In genomic region chr14:89493877-89494634, GRCh38 we compare ENCODE assay signal across 9 cellular contexts.
DNase-seq lines count a peak whose midpoint lies in the region; ATAC-seq and TF ChIP-seq lines count a peak whose summit lies in the region.
"Had no signal": no experiment of that assay in that cellular context is flagged by ENCODE, and none has a peak within 500 bp of the region (broad histone marks: within the 10 kb centered on the region; RNA-seq: fewer than 3 reads in every experiment).

No MANE protein-coding gene starts in this region.

- H3K18ac ChIP-seq in mesendoderm (ENCODE audit: low read length), result no peak overlapping the region

- peak overlapping the region; percentile 61 for H3K27ac ChIP-seq in subcutaneous abdominal adipose tissue (ENCODE audit: low read depth, low read length)
- H3K27ac ChIP-seq in mesendoderm (ENCODE audit: low read depth, low read length), result no peak overlapping the region
- H3K27ac ChIP-seq: neutrophil had no signal

- H2BK120ac ChIP-seq in mesendoderm (ENCODE audit: low read depth, low read length), result no peak overlapping the region

- H3K4me2 ChIP-seq in mesendoderm (ENCODE audit: low read length), result no peak overlapping the region

- H2AK5ac ChIP-seq in mesendoderm (ENCODE audit: low read length), result no peak overlapping the region

- CTCF ChIA-PET in WTC11 (lab: Charles Lee), result no interaction called here

- H3K4ac ChIP-seq in mesendoderm (ENCODE audit: low read depth, low read length), result no peak overlapping the region

- H3K4me1 ChIP-seq in subcutaneous abdominal adipose tissue (ENCODE audit: control insufficient read depth in 5 of 5, insufficient read depth in 5 of 5, low read length in 5 of 5), result peaks cover 2 to 32% (median 27%) of the 10 kb centered on the region in 5 donors
- H3K4me1 ChIP-seq in mesendoderm (ENCODE audit: control insufficient read depth, low read depth, low read length), result no peaks in the 10 kb centered on the region

- H4K5ac ChIP-seq in mesendoderm (ENCODE audit: low read length), result no peak overlapping the region

- POLR2A ChIA-PET in WTC11 (lab: Charles Lee), result interaction anchor here (0.5 to 0.6 kb wide), 3 partner anchors 10 to 36 kb away, joined by 3 read pairs; no protein-coding TSS in a partner anchor

- H3K27me3 Mint-ChIP-seq in activated T-cell treated with anti-CD3 and anti-CD28 coated beads, Interleukin-2, amount 50 U/mL, for 72 hours (ENCODE audit: low read depth), result no peaks in the 10 kb centered on the region
- H3K27me3 Mint-ChIP-seq in WTC11 (ENCODE audit: low read depth), result no peaks in the 10 kb centered on the region

- no CpG with 5 or more reads among the region's 11 CpGs for WGBS in mesendoderm (ENCODE audit: extremely low coverage, insufficient coverage, low lambda C conversion rate)

- no peak overlapping the region for H3K56ac ChIP-seq in mesendoderm (ENCODE audit: low read length)

- no peaks in the 10 kb centered on the region for H3K79me2 ChIP-seq in mesendoderm (ENCODE audit: control insufficient read depth, insufficient read depth, low read length)

- H3K27ac Mint-ChIP-seq in activated T-cell treated with anti-CD3 and anti-CD28 coated beads, Interleukin-2, amount 50 U/mL, for 72 hours, result peak overlapping the region; percentile 13
- H3K27ac Mint-ChIP-seq in WTC11, result peak overlapping the region; percentile 6; the same call in 1 of the 2 replicates

- DNase-seq in activated T-cell treated with anti-CD3 and anti-CD28 coated beads, Interleukin-2, amount 50 U/mL, for 72 hours, result no peak
- DNase-seq in activated T-cell treated with anti-CD3 and anti-CD28 coated beads, Interleukin-2, amount 50 U/mL, for 48 hours, result no peak
- no peak for DNase-seq in WTC11 (ENCODE audit: low spot score)
- DNase-seq in NCI-H187 treated with DMSO at 0.1 percent for 48 hours (lab: John Stamatoyannopoulos, UW), result no peak
- no peak for DNase-seq in central memory CD4-positive, alpha-beta T cell
- no peak for DNase-seq in mesendoderm

- H3K9ac ChIP-seq in subcutaneous abdominal adipose tissue (ENCODE audit: low read length in 5 of 5) (peak overlapping the region in 1 of 5 donors; percentile 28), mesendoderm (ENCODE audit: low read length) (no peak overlapping the region)

- no peak overlapping the region for H3K23ac ChIP-seq in mesendoderm (ENCODE audit: low read length)

- H2BK5ac ChIP-seq in mesendoderm (ENCODE audit: low read length), result no peak overlapping the region

- H3K4me1 Mint-ChIP-seq in activated T-cell treated with anti-CD3 and anti-CD28 coated beads, Interleukin-2, amount 50 U/mL, for 72 hours (ENCODE audit: low read depth), result peaks cover 32% of the 10 kb centered on the region
- peaks cover 67% of the 10 kb centered on the region for H3K4me1 Mint-ChIP-seq in WTC11

- H3K4me3 ChIP-seq in subcutaneous abdominal adipose tissue (ENCODE audit: low read depth in 1 of 5, low read length in 5 of 5), result peak overlapping the region in 1 of 5 donors; percentile 5
- H3K4me3 ChIP-seq in mesendoderm (ENCODE audit: low read length), result no peak overlapping the region

- no peaks in the 10 kb centered on the region for H3K79me1 ChIP-seq in mesendoderm (ENCODE audit: low read length)

- H2BK15ac ChIP-seq in mesendoderm (replicated peaks; ENCODE audit: low read depth), result no peak overlapping the region

- H3K36me3 ChIP-seq in subcutaneous abdominal adipose tissue (ENCODE audit: control insufficient read depth in 5 of 5, insufficient read depth in 5 of 5, low read length in 5 of 5) (peaks cover 0 to 3% (median 0%) of the 10 kb centered on the region in 5 donors), mesendoderm (ENCODE audit: control insufficient read depth, insufficient read depth, low read length) (no peaks in the 10 kb centered on the region)
- H3K36me3 ChIP-seq: neutrophil had no signal

- H3K27me3 ChIP-seq in subcutaneous abdominal adipose tissue (ENCODE audit: control insufficient read depth in 5 of 5, insufficient read depth in 4 of 5, low read length in 5 of 5) (no peaks in the 10 kb centered on the region), mesendoderm (ENCODE audit: insufficient read depth, low read length, poor library complexity) (no peaks in the 10 kb centered on the region)
- H3K27me3 ChIP-seq: neutrophil had no signal

- peaks cover 0 to 3% of the 10 kb centered on the region in 2 donors for H3K36me3 Mint-ChIP-seq in activated T-cell treated with anti-CD3 and anti-CD28 coated beads, Interleukin-2, amount 50 U/mL, for 72 hours (ENCODE audit: insufficient read depth in 2 of 2)
- H3K36me3 Mint-ChIP-seq in WTC11, result no peaks in the 10 kb centered on the region

- H3K9me3 Mint-ChIP-seq in activated T-cell treated with anti-CD3 and anti-CD28 coated beads, Interleukin-2, amount 50 U/mL, for 72 hours, result no peaks in the 10 kb centered on the region
- H3K9me3 Mint-ChIP-seq in WTC11, result no peaks in the 10 kb centered on the region

- no peak for TF ChIP-seq CTCF in WTC11 (IDR thresholded peaks at IDR 0.05)

- no peak for ATAC-seq in activated T-cell treated with anti-CD3 and anti-CD28 coated beads, Interleukin-2, amount 50 U/mL, for 72 hours (replicated peaks in 1 of 2)
- ATAC-seq in HG02973 (IDR thresholded peaks at IDR 0.05; ENCODE audit: unreplicated experiment), result peak; percentile 95
- ATAC-seq in WTC11, result no peak; the same call in 1 of the 2 replicates

- H4K8ac ChIP-seq in mesendoderm (ENCODE audit: low read depth, low read length), result no peak overlapping the region

- no peak overlapping the region for H3K4me3 Mint-ChIP-seq in activated T-cell treated with anti-CD3 and anti-CD28 coated beads, Interleukin-2, amount 50 U/mL, for 72 hours
- H3K4me3 Mint-ChIP-seq in WTC11, result no peak overlapping the region

- no peaks in the 10 kb centered on the region for H3K9me3 ChIP-seq in subcutaneous abdominal adipose tissue (ENCODE audit: control insufficient read depth in 5 of 5, low read length in 5 of 5)
- H3K9me3 ChIP-seq: neutrophil had no signal

TF ChIP-seq in WTC11, 78 proteins besides CTCF, POLR2A, EP300 and RAD21:
- no peak for TF ChIP-seq MXD4 (CRISPR knock-in tag; IDR thresholded peaks at IDR 0.05; ENCODE audit: borderline replicate concordance)
- TF ChIP-seq ZNF121 (CRISPR knock-in tag; IDR thresholded peaks at IDR 0.05), result no peak
- TF ChIP-seq NR3C1 (CRISPR knock-in tag; conservative IDR thresholded peaks at IDR 0.05; ENCODE audit: low read depth), result no peak
- no peak for TF ChIP-seq TCF7 (CRISPR knock-in tag; IDR thresholded peaks at IDR 0.05; ENCODE audit: low read depth)
- no peak for TF ChIP-seq KAT7 (CRISPR knock-in tag; IDR thresholded peaks at IDR 0.05; ENCODE audit: borderline replicate concordance)
- TF ChIP-seq TEAD4 (CRISPR knock-in tag; IDR thresholded peaks at IDR 0.05), result no peak
- TF ChIP-seq HMGA2 (CRISPR knock-in tag; IDR thresholded peaks at IDR 0.05), result no peak
- no peak for TF ChIP-seq ERG (CRISPR knock-in tag; IDR thresholded peaks at IDR 0.05)
- no peak for TF ChIP-seq FOXK1 (CRISPR knock-in tag; IDR thresholded peaks at IDR 0.05)
- no peak for TF ChIP-seq ATF1 (CRISPR knock-in tag; IDR thresholded peaks at IDR 0.05)
- no peak for TF ChIP-seq FOXJ3 (CRISPR knock-in tag; IDR thresholded peaks at IDR 0.05; ENCODE audit: borderline replicate concordance)
- no peak for TF ChIP-seq USF1 (CRISPR knock-in tag; IDR thresholded peaks at IDR 0.05)
